ENCODE assay signal across 19 cellular contexts in the genomic region with DNA sequence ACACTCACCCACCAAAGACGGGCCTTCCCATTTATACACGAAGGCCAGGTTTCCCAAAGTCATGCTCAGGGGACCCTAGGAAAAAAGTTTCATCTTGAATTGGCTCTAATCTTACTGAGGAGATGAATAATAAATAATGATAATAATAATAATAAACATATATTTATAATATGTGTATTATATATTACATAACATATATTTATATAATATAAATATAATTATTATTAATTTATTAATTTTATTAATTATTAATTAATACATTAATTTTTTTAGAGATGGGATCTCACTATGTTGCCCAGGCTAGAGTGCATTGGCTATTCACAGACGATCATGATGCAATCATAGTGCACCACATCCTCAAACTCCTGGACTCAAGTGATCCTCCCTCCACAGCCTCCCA.
DNase-seq lines count a peak whose midpoint lies in the region; ATAC-seq, FAIRE-seq and TF ChIP-seq lines count a peak whose summit lies in the region.
"Had no signal": no experiment of that assay in that cellular context is flagged by ENCODE, and none has a peak within 500 bp of the region (broad histone marks: within the 10 kb centered on the region; RNA-seq: fewer than 3 reads in every experiment).

No MANE protein-coding gene starts in this region.

- H3K27ac Mint-ChIP-seq in WTC11 (no peak overlapping the region), nephron (peak overlapping the region in 2 of 3 experiments; percentile 39 to 55)
- H3K27ac Mint-ChIP-seq: B cell; CD4-positive, CD25-positive, alpha-beta regulatory T cell; CD8-positive, alpha-beta T cell; GM23338; H9 had no signal

- TF ChIP-seq CTCF in WTC11 (IDR thresholded peaks at IDR 0.05) (no peak), nephron (IDR thresholded peaks at IDR 0.05; ENCODE audit: unreplicated experiment in 3 of 3) (no peak)

- H3K4me1 Mint-ChIP-seq in WTC11 (no peaks in the 10 kb centered on the region), nephron (peaks cover 20% of the 10 kb centered on the region)
- H3K4me1 Mint-ChIP-seq: B cell; CD4-positive, CD25-positive, alpha-beta regulatory T cell had no signal

- no peak for TF ChIP-seq POLR2A in erythroblast (IDR thresholded peaks at IDR 0.05; ENCODE audit: low read length)

- H3K4me3 Mint-ChIP-seq in WTC11 (no peak overlapping the region), nephron (no peak overlapping the region)
- H3K4me3 Mint-ChIP-seq: B cell; CD4-positive, CD25-positive, alpha-beta regulatory T cell; CD8-positive, alpha-beta T cell; GM23338; H9 had no signal

- DNase-seq in WTC11 (ENCODE audit: low spot score) = no peak
- no peak for DNase-seq in erythroblast (lab: John Stamatoyannopoulos, UW)
- no peak for DNase-seq in AG08395 (ENCODE audit: low spot score)
- DNase-seq: 8988T; Caco-2; CD4-positive, CD25-positive, alpha-beta regulatory T cell; CD8-positive, alpha-beta T cell; DMS153; DND-41; GDM1; H9 had no signal

- POLR2A ChIA-PET in WTC11 (lab: Charles Lee) = no interaction called here

- H3K36me3 Mint-ChIP-seq in WTC11 = peaks cover 14% of the 10 kb centered on the region
- H3K36me3 Mint-ChIP-seq in nephron (ENCODE audit: low read depth) = no peaks in the 10 kb centered on the region
- H3K36me3 Mint-ChIP-seq: CD4-positive, CD25-positive, alpha-beta regulatory T cell; CD8-positive, alpha-beta T cell had no signal

- peak; percentile 30 for FAIRE-seq in G401.6 (lab: Jason Lieb, UNC)
- FAIRE-seq: GM12878, GM19239 had no signal

- CTCF ChIA-PET in WTC11 (lab: Charles Lee) = no interaction called here

- ATAC-seq in WTC11 (no peak), GM21526 (IDR thresholded peaks at IDR 0.05; ENCODE audit: low FRiP score, unreplicated experiment) (no peak)
- ATAC-seq: CD8-positive, alpha-beta T cell; GM12878; GM23338; HCT116 had no signal

- H3K27me3 Mint-ChIP-seq in WTC11 (ENCODE audit: low read depth) (no peaks in the 10 kb centered on the region), nephron (ENCODE audit: low read depth) (peaks cover 4% of the 10 kb centered on the region)
- H3K27me3 Mint-ChIP-seq: CD4-positive, CD25-positive, alpha-beta regulatory T cell had no signal

- H3K9me3 Mint-ChIP-seq in WTC11 (peaks cover 25% of the 10 kb centered on the region), nephron (peaks cover 8% of the 10 kb centered on the region)
- H3K9me3 Mint-ChIP-seq: CD8-positive, alpha-beta T cell had no signal

TF ChIP-seq in WTC11, 78 proteins besides CTCF, POLR2A, EP300 and RAD21:
- TF ChIP-seq SMAD4 (CRISPR knock-in tag; IDR thresholded peaks at IDR 0.05) (no peak), ZNF671 (CRISPR knock-in tag; IDR thresholded peaks at IDR 0.05) (no peak), PRDM15 (CRISPR knock-in tag; IDR thresholded peaks at IDR 0.05) (no peak), FOXP1 (CRISPR knock-in tag; IDR thresholded peaks at IDR 0.05; ENCODE audit: borderline replicate concordance) (no peak), IRF2 (CRISPR knock-in tag; IDR thresholded peaks at IDR 0.05; ENCODE audit: borderline replicate concordance, low read depth) (no peak), HMGA2 (CRISPR knock-in tag; IDR thresholded peaks at IDR 0.05) (peak; percentile 99), ELF4 (CRISPR knock-in tag; IDR thresholded peaks at IDR 0.05; ENCODE audit: low read depth) (no peak)
